17 cellular contexts compared by ENCODE assay signal in genomic region chr14:21326972-21327371, GRCh38. TPM values are rescaled to one million over a fixed set of nuclear protein-coding genes. Genes with fewer than 3 reads are reported as not detected.
A peak's percentile ranks its signal among the peaks of the same experiment; 100 is the strongest.
DNase-seq lines count a peak whose midpoint lies in the region; ATAC-seq and TF ChIP-seq lines count a peak whose summit lies in the region.
"Had no signal": no experiment of that assay in that cellular context is flagged by ENCODE, and none has a peak within 500 bp of the region (broad histone marks: within the 10 kb centered on the region; RNA-seq: fewer than 3 reads in every experiment).

No MANE protein-coding gene starts in this region.

- intact Hi-C loops in Right ventricle myocardium inferior (cut with DNase I): no loop called here

- H3K4me3 ChIP-seq in HEK293 (ENCODE audit: low read depth, low read length): no peak overlapping the region
- H3K4me3 ChIP-seq in fibroblast of villous mesenchyme (ENCODE audit: low read depth, low read length): no peak overlapping the region

- no peaks in the 10 kb centered on the region for H3K36me3 ChIP-seq in HEK293 (ENCODE audit: control insufficient read depth in 2 of 2, insufficient read depth in 1 of 2, low read length in 2 of 2)

- H3K9me3 ChIP-seq in HEK293 (ENCODE audit: control insufficient read depth, insufficient read depth, low read depth, low read length): no peaks in the 10 kb centered on the region
- H3K9me3 ChIP-seq: Caco-2 had no signal

- no peak for DNase-seq in GM10266 (ENCODE audit: extremely low spot score)
- DNase-seq in amniotic epithelial cell (ENCODE audit: low read depth): peak; percentile 24
- peak; percentile 58 for DNase-seq in fibroblast of villous mesenchyme (ENCODE audit: low read depth)
- no peak for DNase-seq in SHP77 treated with DMSO at 0.1 percent for 48 hours (lab: John Stamatoyannopoulos, UW)
- no peak for DNase-seq in NCI-H2081 (lab: John Stamatoyannopoulos, UW)
- no peak for DNase-seq in Right ventricle myocardium inferior (ENCODE audit: missing footprints)
- DNase-seq: Caco-2, DMS79, Karpas-422, MV-4-11, NCI-H1417 treated with DMSO at 0.1 percent for 48 hours, NCI-H2029, NCI-H510A, NCI-H774, SHP77 had no signal

- CTCF ChIA-PET in HEK293 (lab: Yijun Ruan, JAX): interaction anchor here (0.5 to 1.4 kb wide), 3 partner anchors 9 to 1243 kb away, joined by 3 to 4 read pairs (median 3); no protein-coding TSS in a partner anchor

- H3K4me1 ChIP-seq in HEK293 (ENCODE audit: control insufficient read depth, insufficient read depth, low read length): no peaks in the 10 kb centered on the region
- H3K4me1 ChIP-seq: Caco-2 had no signal

- H3K27ac ChIP-seq in HEK293 (ENCODE audit: extremely low read depth, low read depth, low read length): no peak overlapping the region

- POLR2A ChIA-PET in HEK293 (lab: Yijun Ruan, JAX): no interaction called here

- ATAC-seq in Right ventricle myocardium inferior: no peak

- TF ChIP-seq CTCF in GM10266 (IDR thresholded peaks at IDR 0.05; ENCODE audit: control insufficient read depth, insufficient read depth, low read depth, missing control alignments) (peak; percentile 3), HEK293 (tag by site-specific recombination; IDR thresholded peaks at IDR 0.05) (no peak), fibroblast of villous mesenchyme (IDR thresholded peaks at IDR 0.05; ENCODE audit: insufficient read depth, low read depth, low read length) (no peak)

TF ChIP-seq in HEK293, 187 proteins besides CTCF, POLR2A, EP300 and RAD21:
- peak; percentile 56; the same call in 1 of the 2 replicates for TF ChIP-seq SCRT2 (tag by site-specific recombination; IDR thresholded peaks at IDR 0.05)
- TF ChIP-seq ZNF639 (tag by site-specific recombination; IDR thresholded peaks at IDR 0.05): no peak
- TF ChIP-seq ZNF175 (tag by site-specific recombination; IDR thresholded peaks at IDR 0.05): no peak

RNA-seq across cellular contexts. Expression of gene RPGRIP1, which starts 47.1 kb away (rescaled TPM):
- total RNA-seq in fibroblast of villous mesenchyme: under 0.01 TPM in 1 of 2 replicates, not detected in the other
- total RNA-seq in Right ventricle myocardium inferior: 0.60 TPM
- total RNA-seq: Caco-2, G401 had no signal

RNA-seq across cellular contexts. Expression of gene SUPT16H, which starts 56.8 kb away (rescaled TPM):
- total RNA-seq in fibroblast of villous mesenchyme: 65.7 and 87.7 TPM in 2 replicates
- 26.0 TPM for total RNA-seq in Right ventricle myocardium inferior

RNA-seq across cellular contexts. Expression of gene HNRNPC, which starts 57.7 kb away (rescaled TPM):
- total RNA-seq in fibroblast of villous mesenchyme (551 and 671 TPM in 2 replicates), Right ventricle myocardium inferior (266 TPM)

Comparison
In these comparisons a context has a peak if more than half of its experiments do, and no peak if none do; other contexts are left out.
1. DNase-seq: peak in amniotic epithelial cell (single experiment) and fibroblast of villous mesenchyme (single experiment); none in GM10266 (single experiment), SHP77 treated with DMSO at 0.1 percent for 48 hours (single experiment), NCI-H2081 (0 of 2) and Right ventricle myocardium inferior (single experiment).